ENCODE assay signal across 1 cellular context in the genomic region with DNA sequence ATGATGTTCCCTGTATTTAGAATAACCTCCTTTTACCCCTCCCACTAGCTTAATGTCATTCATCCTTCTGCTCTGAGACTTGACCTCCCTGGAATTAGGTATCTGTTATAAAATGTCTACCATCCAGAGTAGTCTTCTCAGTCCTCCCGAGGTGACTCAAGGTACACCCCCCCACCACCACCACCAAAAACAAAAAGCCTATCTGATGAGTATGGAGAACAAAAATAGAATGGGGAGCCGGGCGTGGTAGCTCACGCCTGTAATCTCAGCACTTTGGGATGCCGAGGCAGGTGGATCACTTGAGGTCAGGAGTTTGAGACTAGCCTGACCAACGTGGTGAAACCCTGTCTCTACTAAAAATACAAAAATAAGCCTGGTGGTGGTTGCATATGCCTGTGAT. TPM values are rescaled to one million over a fixed set of nuclear protein-coding genes. Genes with fewer than 3 reads are reported as not detected.
"Had no signal": no experiment of that assay in that cellular context is flagged by ENCODE, and none has a peak within 500 bp of the region (broad histone marks: within the 10 kb centered on the region; RNA-seq: fewer than 3 reads in every experiment).

No MANE protein-coding gene starts in this region.

RNA-seq across cellular contexts. Expression of gene NPNT, which starts 46.9 kb away (rescaled TPM):
- total RNA-seq: G401 had no signal
